ENCODE assay signal across 8 cellular contexts in genomic region chr3:126473292-126474168, GRCh38. TPM values are rescaled to one million over a fixed set of nuclear protein-coding genes. Genes with fewer than 3 reads are reported as not detected.
DNase-seq lines count a peak whose midpoint lies in the region; ATAC-seq, FAIRE-seq and TF ChIP-seq lines count a peak whose summit lies in the region.

No MANE protein-coding gene starts in this region.

- H2AK5ac ChIP-seq in IMR-90 (ENCODE audit: low read depth, low read length): no peak overlapping the region

- no peak overlapping the region for H4K8ac ChIP-seq in IMR-90 (ENCODE audit: low read depth in 2 of 2, low read length in 2 of 2)

- H2AFZ ChIP-seq in IMR-90 (replicated peaks; ENCODE audit: low read length, poor library complexity) (no peak overlapping the region), K562 (ENCODE audit: low read depth, low read length) (no peak overlapping the region)

- peak overlapping the region; percentile 92; the same call in 1 of the 2 replicates for H3K23ac ChIP-seq in IMR-90 (ENCODE audit: low read depth, low read length)

- no peak overlapping the region for H3K18ac ChIP-seq in IMR-90 (ENCODE audit: low read depth, low read length)

- no peak overlapping the region for H4K5ac ChIP-seq in IMR-90 (ENCODE audit: low read depth, low read length)

- no TSS peak for BruUV-seq in IMR-90 (replicated peaks; lab: Mats Ljungman, UMichigan)
- BruUV-seq in K562 (replicated peaks; lab: Mats Ljungman, UMichigan): TSS peak; percentile 40

- DNase-seq in BE2C (peak; percentile 8), IMR-90 (no peak), K562 (ENCODE audit: extremely low read depth in 1 of 4, low spot score in 3 of 4) (no peak), NCI-H510A (lab: John Stamatoyannopoulos, UW) (no peak)
- no peak for DNase-seq in stimulated activated CD4-positive, alpha-beta T cell treated with anti-CD3 and anti-CD28 coated beads, Interleukin-1b, Interleukin-23, amount 100 ng/mL, for 48 hours

- in situ Hi-C loops in IMR-90 (cut with MboI; ENCODE audit: low sequenced_read_pairs): no loop called here
- in situ Hi-C loops in K562 (cut with MboI): no loop called here

- no peak overlapping the region for H3K27ac ChIP-seq in IMR-90 (ENCODE audit: insufficient read depth, low read length)
- no peak overlapping the region for H3K27ac ChIP-seq in K562 (ENCODE audit: extremely low read depth, low read depth, low read length)
- H3K27ac ChIP-seq in muscle layer of colon (ENCODE audit: low read depth, low read length): no peak overlapping the region

- FAIRE-seq in K562 (lab: Jason Lieb, UNC): no peak

- no peak overlapping the region for H2BK15ac ChIP-seq in IMR-90 (ENCODE audit: low read depth, low read length)

- ATAC-seq in IMR-90 (ENCODE audit: low read depth) (no peak), K562 (no peak), GM18861 (IDR thresholded peaks at IDR 0.05; ENCODE audit: unreplicated experiment) (no peak), HG03378 (IDR thresholded peaks at IDR 0.05; ENCODE audit: unreplicated experiment) (no peak)

- TF ChIP-seq EP300 in K562 (IDR thresholded peaks at IDR 0.05; ENCODE audit: low read length): no peak

- H2BK20ac ChIP-seq in IMR-90 (ENCODE audit: low read depth, low read length): no peak overlapping the region

- H3K79me2 ChIP-seq in K562 (ENCODE audit: control insufficient read depth, insufficient read depth, low read length): peaks cover 47% of the 10 kb centered on the region

- intact Hi-C loops in IMR-90 (cut with micrococcal nuclease): loop anchor here (10.0 kb wide), 1 partner anchor 339 kb away; no protein-coding TSS in a partner anchor
- intact Hi-C loops in K562 (cut with micrococcal nuclease): no loop called here

- no peak overlapping the region for H3K56ac ChIP-seq in IMR-90 (ENCODE audit: extremely low read depth, insufficient read depth, low read length)

- no peak overlapping the region for H2BK120ac ChIP-seq in IMR-90 (ENCODE audit: low read depth, low read length)

- H3K4me3 ChIP-seq in BE2C (ENCODE audit: low read depth, low read length) (peak overlapping the region; percentile 12), IMR-90 (ENCODE audit: insufficient read depth, low read depth, low read length) (no peak overlapping the region), K562 (peak overlapping the region; percentile 0; the same call in 1 of the 2 replicates), muscle layer of colon (ENCODE audit: low read depth in 1 of 2, low read length in 2 of 2) (peak overlapping the region; percentile 20 to 69)

- H3K9me1 ChIP-seq in IMR-90 (ENCODE audit: insufficient read depth, low read length) (peaks cover 26% of the 10 kb centered on the region), K562 (ENCODE audit: control insufficient read depth, insufficient read depth, low read length) (no peaks in the 10 kb centered on the region)

- TF ChIP-seq RAD21 in IMR-90 (IDR thresholded peaks at IDR 0.05; ENCODE audit: low read length) (no peak), K562 (CRISPR knock-in tag; conservative IDR thresholded peaks at IDR 0.05 in 1 of 2, IDR thresholded peaks at IDR 0.05 in 1 of 2) (no peak)

- H3K9me3 ChIP-seq in BE2C (no peaks in the 10 kb centered on the region), IMR-90 (ENCODE audit: control insufficient read depth, insufficient read depth, low read length) (no peaks in the 10 kb centered on the region), K562 (replicated peaks; ENCODE audit: control insufficient read depth, insufficient read depth, low read depth, low read length) (no peaks in the 10 kb centered on the region), muscle layer of colon (ENCODE audit: low read length) (no peaks in the 10 kb centered on the region)

- H3K14ac ChIP-seq in IMR-90 (replicated peaks; ENCODE audit: low read depth, low read length): peak overlapping the region; percentile 57

- H3K27me3 ChIP-seq in BE2C (peaks cover 3% of the 10 kb centered on the region; the same call in 1 of the 2 replicates), IMR-90 (ENCODE audit: control insufficient read depth, insufficient read depth, low read length) (no peaks in the 10 kb centered on the region), K562 (ENCODE audit: control insufficient read depth in 2 of 2, insufficient read depth in 2 of 2, low read length in 2 of 2) (no peaks in the 10 kb centered on the region), muscle layer of colon (ENCODE audit: control insufficient read depth in 1 of 2, insufficient read depth in 2 of 2, low read length in 2 of 2) (no peaks in the 10 kb centered on the region)

- no peak overlapping the region for H4K91ac ChIP-seq in IMR-90 (ENCODE audit: insufficient read depth, low read depth, low read length)

- TF ChIP-seq POLR2A in IMR-90 (IDR thresholded peaks at IDR 0.05; ENCODE audit: low read depth, low read length): no peak
- TF ChIP-seq POLR2A in K562 (conservative IDR thresholded peaks at IDR 0.05): no peak

- H3K36me3 ChIP-seq in BE2C (peaks cover 24% of the 10 kb centered on the region), IMR-90 (ENCODE audit: control insufficient read depth, insufficient read depth, low read length) (peaks cover 28% of the 10 kb centered on the region), K562 (ENCODE audit: control insufficient read depth, insufficient read depth, low read length) (peaks cover 35% of the 10 kb centered on the region), muscle layer of colon (ENCODE audit: insufficient read depth, low read length) (peaks cover 38% of the 10 kb centered on the region)

- H4K20me1 ChIP-seq in IMR-90 (ENCODE audit: insufficient read depth, low read length) (peaks cover 45% of the 10 kb centered on the region), K562 (replicated peaks; ENCODE audit: control insufficient read depth, insufficient read depth, low read length) (peaks cover 8% of the 10 kb centered on the region)

- TF ChIP-seq CTCF in BE2C (IDR thresholded peaks at IDR 0.05; ENCODE audit: low read depth, low read length) (no peak), IMR-90 (conservative IDR thresholded peaks at IDR 0.05; ENCODE audit: low read depth, low read length) (no peak), K562 (IDR thresholded peaks at IDR 0.05 in 2 of 3, conservative IDR thresholded peaks at IDR 0.05 in 1 of 3; ENCODE audit: insufficient read depth in 2 of 3, low read depth in 1 of 3, low read length in 3 of 3) (no peak)

- no peak overlapping the region for H2AK9ac ChIP-seq in IMR-90 (replicated peaks; ENCODE audit: low read depth, low read length, poor library complexity)

- POLR2A ChIA-PET in IMR-90 (lab: Charles Lee; ENCODE audit: unreplicated experiment): no interaction called here
- POLR2A ChIA-PET in K562 (lab: Yijun Ruan, JAX): interaction anchor here (0.6 to 1.4 kb wide), 5 partner anchors 10 to 281 kb away, joined by 3 to 6 read pairs (median 3); no protein-coding TSS in a partner anchor

- no CpG with 5 or more reads among the region's 14 CpGs for WGBS in IMR-90 (ENCODE audit: extremely low coverage in 2 of 2, insufficient read length in 1 of 2), 2 experiments
- WGBS in K562 (ENCODE audit: insufficient coverage, low coverage, missing lambda C conversion rate): 75% methylated on average over 6 of the region's 14 CpGs

- no peak overlapping the region for H3K9ac ChIP-seq in IMR-90 (ENCODE audit: low read depth, low read length)
- H3K9ac ChIP-seq in K562 (ENCODE audit: insufficient read depth in 1 of 2, low read depth in 2 of 2, low read length in 2 of 2): no peak overlapping the region; a peak in 1 of 4 replicates
- H3K9ac ChIP-seq in muscle layer of colon (ENCODE audit: low read length): peak overlapping the region; percentile 22

- no peak overlapping the region for H2BK5ac ChIP-seq in IMR-90 (ENCODE audit: low read depth, low read length, poor library complexity, severe bottlenecking)

- H3K4me1 ChIP-seq in BE2C: peaks cover 14% of the 10 kb centered on the region
- peaks cover 16% of the 10 kb centered on the region for H3K4me1 ChIP-seq in IMR-90 (ENCODE audit: control insufficient read depth, insufficient read depth, low read length)
- peaks cover 27 to 28% of the 10 kb centered on the region in 2 experiments; a peak in 4 of 5 replicates for H3K4me1 ChIP-seq in K562 (replicated peaks in 1 of 2; ENCODE audit: control insufficient read depth in 2 of 2, insufficient read depth in 2 of 2, low read length in 2 of 2)
- peaks cover 37% of the 10 kb centered on the region for H3K4me1 ChIP-seq in muscle layer of colon (ENCODE audit: insufficient read depth, low read length)

- CTCF ChIA-PET in IMR-90 (lab: Yijun Ruan, JAX): no interaction called here
- CTCF ChIA-PET in K562 (lab: Yijun Ruan, JAX; ENCODE audit: low intra/inter-chr PET ratio): no interaction called here

- H3K4me2 ChIP-seq in IMR-90 (ENCODE audit: low read depth, low read length): peak overlapping the region; percentile 21; the same call in 1 of the 2 replicates
- H3K4me2 ChIP-seq in K562 (ENCODE audit: insufficient read depth, low read length): peak overlapping the region; percentile 43

- dilution Hi-C loops in IMR-90 (cut with HindIII; ENCODE audit: low sequenced_read_pairs, unreplicated experiment): no loop called here

- H3K79me1 ChIP-seq in IMR-90 (ENCODE audit: low read depth in 1 of 2, low read length in 2 of 2): peaks cover 42 to 62% of the 10 kb centered on the region in 2 experiments

- no peak overlapping the region for H3K4ac ChIP-seq in IMR-90 (ENCODE audit: low read depth, low read length)

RNA-seq across cellular contexts. Expression of gene ZXDC, which starts 2.2 kb away (rescaled TPM):
- 27.0 TPM for polyA plus RNA-seq in BE2C (2012; ENCODE audit: insufficient read depth, insufficient read length, low read depth)
- total RNA-seq in IMR-90 (2012; rRNA removed) (13.1 and 14.3 TPM in 2 replicates), K562 (2014; rRNA removed) (9.8 and 12.2 TPM in 2 replicates), K562 (2014; rRNA removed; fragmentation: Illumina TruSeq; extraction: Trizol) (5.9 and 6.1 TPM in 2 replicates), K562 (2015; rRNA removed; fragmentation: Illumina TruSeq; extraction: Trizol) (7.0 and 7.6 TPM in 2 replicates), K562 (2021) (12.8 and 13.4 TPM in 2 replicates)
- polyA plus RNA-seq in IMR-90 (2012; rRNA removed) (11.5 and 12.2 TPM in 2 replicates), K562 (2011; rRNA removed) (6.9 and 9.5 TPM in 2 replicates), K562 (2014; fragmentation: Illumina TruSeq; extraction: Trizol) (7.5 and 8.6 TPM in 2 replicates), K562 (2014; fragmentation: Nextera tagmentation; extraction: Ambion mirVana) (under 1 TPM; 0.59 to 0.65 TPM), K562 (2014; rRNA removed) (7.3 and 8.0 TPM in 2 replicates)
- polyA plus RNA-seq in IMR-90 (2012; cell fraction: cytosol; rRNA removed): 7.3 and 7.8 TPM in 2 replicates
- 24.3 and 25.6 TPM in 2 replicates for polyA plus RNA-seq in IMR-90 (2012; cell fraction: nucleus; rRNA removed; ENCODE audit: low replicate concordance)
- total RNA-seq in K562 (2011; cell fraction: chromatin; rRNA removed; ENCODE audit: low replicate concordance): 35.8 and 48.6 TPM in 2 replicates
- total RNA-seq in K562 (2011; cell fraction: nucleolus; rRNA removed): 26.0 and 27.4 TPM in 2 replicates
- total RNA-seq in K562 (2011; cell fraction: nucleoplasm; rRNA removed): 29.9 and 33.1 TPM in 2 replicates
- 9.3 and 9.4 TPM in 2 replicates for polyA plus RNA-seq in K562 (2011; cell fraction: cytosol; rRNA removed)
- polyA plus RNA-seq in K562 (2011; cell fraction: nucleus; rRNA removed): 23.7 and 30.8 TPM in 2 replicates
- polyA plus RNA-seq in K562 (2012): 6.2 and 12.2 TPM in 2 replicates
- polyA minus RNA-seq in K562 (2011; rRNA and poly(A)+ RNA removed): 10.4 and 11.4 TPM in 2 replicates
- polyA minus RNA-seq in K562 (2011; cell fraction: cytosol; rRNA and poly(A)+ RNA removed): 9.3 and 13.4 TPM in 2 replicates
- 15.3 and 19.2 TPM in 2 replicates for polyA minus RNA-seq in K562 (2011; cell fraction: nucleus; rRNA and poly(A)+ RNA removed)

RNA-seq across cellular contexts. Expression of gene UROC1, which starts 44.0 kb away (rescaled TPM):
- polyA plus RNA-seq in BE2C (2012; ENCODE audit: insufficient read depth, insufficient read length, low read depth): not detected
- total RNA-seq in IMR-90 (2012; rRNA removed) (not detected in 2 replicates), K562 (2014; rRNA removed) (not detected in 2 replicates), K562 (2014; rRNA removed; fragmentation: Illumina TruSeq; extraction: Trizol) (not detected in 2 replicates), K562 (2015; rRNA removed; fragmentation: Illumina TruSeq; extraction: Trizol) (not detected in 2 replicates), K562 (2021) (0.07 TPM in 1 of 2 replicates, not detected in the other)
- polyA plus RNA-seq in IMR-90 (2012; rRNA removed) (not detected in 2 replicates), K562 (2011; rRNA removed) (not detected in 2 replicates), K562 (2014; fragmentation: Illumina TruSeq; extraction: Trizol) (not detected in 2 replicates), K562 (2014; fragmentation: Nextera tagmentation; extraction: Ambion mirVana) (not detected), K562 (2014; rRNA removed) (not detected in 2 replicates)
- polyA plus RNA-seq in IMR-90 (2012; cell fraction: cytosol; rRNA removed): not detected in 2 replicates
- polyA plus RNA-seq in IMR-90 (2012; cell fraction: nucleus; rRNA removed; ENCODE audit: low replicate concordance): not detected in 2 replicates
- not detected in 2 replicates for total RNA-seq in K562 (2011; cell fraction: chromatin; rRNA removed; ENCODE audit: low replicate concordance)
- total RNA-seq in K562 (2011; cell fraction: nucleolus; rRNA removed): not detected in 2 replicates
- not detected in 2 replicates for total RNA-seq in K562 (2011; cell fraction: nucleoplasm; rRNA removed)
- polyA plus RNA-seq in K562 (2011; cell fraction: cytosol; rRNA removed): not detected in 2 replicates
- polyA plus RNA-seq in K562 (2011; cell fraction: nucleus; rRNA removed): not detected in 2 replicates
- not detected in 2 replicates for polyA plus RNA-seq in K562 (2012)
- not detected in 2 replicates for polyA minus RNA-seq in K562 (2011; rRNA and poly(A)+ RNA removed)
- not detected in 2 replicates for polyA minus RNA-seq in K562 (2011; cell fraction: cytosol; rRNA and poly(A)+ RNA removed)
- not detected in 2 replicates for polyA minus RNA-seq in K562 (2011; cell fraction: nucleus; rRNA and poly(A)+ RNA removed)

RNA-seq across cellular contexts. Expression of gene CHST13, which starts 50.4 kb away (rescaled TPM):
- not detected for polyA plus RNA-seq in BE2C (2012; ENCODE audit: insufficient read depth, insufficient read length, low read depth)
- total RNA-seq in IMR-90 (2012; rRNA removed) (not detected in 2 replicates), K562 (2014; rRNA removed) (not detected in 2 replicates), K562 (2014; rRNA removed; fragmentation: Illumina TruSeq; extraction: Trizol) (not detected in 2 replicates), K562 (2015; rRNA removed; fragmentation: Illumina TruSeq; extraction: Trizol) (not detected in 2 replicates), K562 (2021) (not detected in 2 replicates)
- polyA plus RNA-seq in IMR-90 (2012; rRNA removed) (not detected in 2 replicates), K562 (2011; rRNA removed) (not detected in 2 replicates), K562 (2014; fragmentation: Illumina TruSeq; extraction: Trizol) (not detected in 2 replicates), K562 (2014; fragmentation: Nextera tagmentation; extraction: Ambion mirVana) (not detected), K562 (2014; rRNA removed) (not detected in 2 replicates)
- 0.02 TPM in 1 of 2 replicates, not detected in the other for polyA plus RNA-seq in IMR-90 (2012; cell fraction: cytosol; rRNA removed)
- not detected in 2 replicates for polyA plus RNA-seq in IMR-90 (2012; cell fraction: nucleus; rRNA removed; ENCODE audit: low replicate concordance)
- not detected in 2 replicates for total RNA-seq in K562 (2011; cell fraction: chromatin; rRNA removed; ENCODE audit: low replicate concordance)
- total RNA-seq in K562 (2011; cell fraction: nucleolus; rRNA removed): not detected in 2 replicates
- not detected in 2 replicates for total RNA-seq in K562 (2011; cell fraction: nucleoplasm; rRNA removed)
- 0.09 TPM in 1 of 2 replicates, not detected in the other for polyA plus RNA-seq in K562 (2011; cell fraction: cytosol; rRNA removed)
- polyA plus RNA-seq in K562 (2011; cell fraction: nucleus; rRNA removed): not detected in 2 replicates
- polyA plus RNA-seq in K562 (2012): 0.04 TPM in 1 of 2 replicates, not detected in the other
- polyA minus RNA-seq in K562 (2011; rRNA and poly(A)+ RNA removed): not detected in 2 replicates
- polyA minus RNA-seq in K562 (2011; cell fraction: cytosol; rRNA and poly(A)+ RNA removed): not detected in 2 replicates
- polyA minus RNA-seq in K562 (2011; cell fraction: nucleus; rRNA and poly(A)+ RNA removed): not detected in 2 replicates
